25 cellular contexts compared by ENCODE assay signal in genomic region chr2:142723236-142723635, GRCh38.
A peak's percentile ranks its signal among the peaks of the same experiment; 100 is the strongest.
DNase-seq lines count a peak whose midpoint lies in the region; ATAC-seq, FAIRE-seq and TF ChIP-seq lines count a peak whose summit lies in the region.
"Had no signal": no experiment of that assay in that cellular context is flagged by ENCODE, and none has a peak within 500 bp of the region (broad histone marks: within the 10 kb centered on the region; RNA-seq: fewer than 3 reads in every experiment).

No MANE protein-coding gene starts in this region.

- TF ChIP-seq CTCF in kidney (IDR thresholded peaks at IDR 0.05; ENCODE audit: borderline replicate concordance, extremely low read depth, insufficient read depth) = no peak
- no peak for TF ChIP-seq CTCF in mucosa of descending colon (IDR thresholded peaks at IDR 0.05)

- no peak for DNase-seq in kidney
- DNase-seq in mucosa of descending colon = no peak
- DNase-seq in activated naive CD4-positive, alpha-beta T cell (lab: John Stamatoyannopoulos, UW) = no peak
- no peak for DNase-seq in C1 segment of cervical spinal cord (lab: John Stamatoyannopoulos, UW)
- DNase-seq in foreskin melanocyte = no peak
- DNase-seq: activated CD4-positive, alpha-beta T cell treated with anti-CD3 and anti-CD28 coated beads for 48 hours; activated T-cell treated with anti-CD3 and anti-CD28 coated beads, Interleukin-2, amount 50 U/mL, for 4 hours; DMS153; left lung; naive B cell; NCI-H1105 treated with DMSO at 0.1 percent for 48 hours; NCI-H2029; NCI-H2227 treated with DMSO at 0.1 percent for 48 hours; NCI-H69; SHP77 treated with DMSO at 0.1 percent for 48 hours; stimulated activated CD8-positive, alpha-beta memory T cell treated with anti-CD3 and anti-CD28 coated beads, Interleukin-4, amount 100 ng/mL, for 48 hours; stomach; thyroid gland; WERI-Rb-1 had no signal

- intact Hi-C loops in kidney (cut with DNase I) (no loop called here), mucosa of descending colon (cut with DNase I, micrococcal nuclease) (no loop called here)

- no peaks in the 10 kb centered on the region for H3K4me1 ChIP-seq in kidney (ENCODE audit: control insufficient read depth in 1 of 2, insufficient read depth in 1 of 2, low read depth in 1 of 2, low read length in 2 of 2)
- no peaks in the 10 kb centered on the region for H3K4me1 ChIP-seq in mucosa of descending colon (ENCODE audit: low read depth)
- H3K4me1 ChIP-seq: left lung, stomach, thyroid gland had no signal

- H3K9ac ChIP-seq in kidney (ENCODE audit: low read length in 2 of 2) = no peak overlapping the region

- peak; percentile 43 for ATAC-seq in GM18517 (IDR thresholded peaks at IDR 0.05; ENCODE audit: unreplicated experiment)
- peak; percentile 77 for ATAC-seq in HG02610 (IDR thresholded peaks at IDR 0.05; ENCODE audit: unreplicated experiment)
- peak; percentile 38 for ATAC-seq in HG03439 (IDR thresholded peaks at IDR 0.05; ENCODE audit: unreplicated experiment)
- no peak for ATAC-seq in mucosa of descending colon
- ATAC-seq: activated T-cell treated with anti-CD3 and anti-CD28 coated beads, Interleukin-2, amount 50 U/mL, for 4 hours; left lung; Panc1 had no signal

- H3K36me3 ChIP-seq in kidney (ENCODE audit: control insufficient read depth in 1 of 2, insufficient read depth in 2 of 2, low read length in 2 of 2) (no peaks in the 10 kb centered on the region), mucosa of descending colon (ENCODE audit: low read depth) (no peaks in the 10 kb centered on the region)
- H3K36me3 ChIP-seq: left lung, stomach, thyroid gland, WERI-Rb-1 had no signal

- H3K27ac ChIP-seq in kidney (ENCODE audit: low read depth in 2 of 2, low read length in 2 of 2) = no peak overlapping the region
- H3K27ac ChIP-seq: left lung, skin epidermis, stomach, thyroid gland, WERI-Rb-1 had no signal

- peak; percentile 58 for FAIRE-seq in kidney (lab: Jason Lieb, UNC)
- FAIRE-seq: endothelial cell of umbilical vein had no signal

- H3K4me3 ChIP-seq in kidney (ENCODE audit: low read length in 2 of 2) (no peak overlapping the region), mucosa of descending colon (no peak overlapping the region)
- H3K4me3 ChIP-seq: left lung, skin epidermis, stomach, thyroid gland had no signal

- no peaks in the 10 kb centered on the region for H3K9me3 ChIP-seq in kidney (ENCODE audit: control insufficient read depth in 1 of 2, low read length in 2 of 2)
- peaks cover 1% of the 10 kb centered on the region for H3K9me3 ChIP-seq in mucosa of descending colon
- H3K9me3 ChIP-seq: thyroid gland had no signal
